ENCODE assay signal across 8 cellular contexts in genomic region chr5:163696270-163696887, GRCh38.
A peak's percentile ranks its signal among the peaks of the same experiment; 100 is the strongest.
DNase-seq lines count a peak whose midpoint lies in the region; ATAC-seq and TF ChIP-seq lines count a peak whose summit lies in the region.

No MANE protein-coding gene starts in this region.

- peak; percentile 98 for ATAC-seq in RWPE2 (ENCODE audit: low read depth)

- no peaks in the 10 kb centered on the region for H3K36me3 ChIP-seq in HAP-1 (replicated peaks)
- no peaks in the 10 kb centered on the region for H3K36me3 ChIP-seq in RWPE2 (ENCODE audit: low read depth)

- in situ Hi-C loops in HAP-1 (cut with MboI; ENCODE audit: low sequenced_read_pairs), result no loop called here

- intact Hi-C loops in activated naive CD4-positive, alpha-beta T cell treated with anti-CD3 and anti-CD28 coated beads for 36 hours (cut with micrococcal nuclease), result loop anchor here (1.0 kb wide), 1 partner anchor 808 kb away; no protein-coding TSS in a partner anchor

- H3K4me3 ChIP-seq in HAP-1 (no peak overlapping the region), RWPE2 (ENCODE audit: severe bottlenecking) (no peak overlapping the region)

- no peaks in the 10 kb centered on the region for H3K4me1 Mint-ChIP-seq in activated naive CD4-positive, alpha-beta T cell treated with anti-CD3 and anti-CD28 coated beads for 36 hours (ENCODE audit: low read depth)
- no peaks in the 10 kb centered on the region for H3K4me1 Mint-ChIP-seq in activated naive CD4-positive, alpha-beta T cell treated with anti-CD3 and anti-CD28 coated beads, Interleukin-2, amount 10 ng/mL, durations not matched to agents 7 days and 5 days
- H3K4me1 Mint-ChIP-seq in endothelial cell (ENCODE audit: unreplicated experiment), result no peaks in the 10 kb centered on the region

- H3K27me3 ChIP-seq in HAP-1 (ENCODE audit: low read depth), result no peaks in the 10 kb centered on the region
- H3K27me3 ChIP-seq in RWPE2 (ENCODE audit: insufficient read depth, poor library complexity, severe bottlenecking), result peaks cover 7% of the 10 kb centered on the region

- H3K4me3 Mint-ChIP-seq in activated naive CD4-positive, alpha-beta T cell treated with anti-CD3 and anti-CD28 coated beads for 36 hours, result no peak overlapping the region
- no peak overlapping the region for H3K4me3 Mint-ChIP-seq in activated naive CD4-positive, alpha-beta T cell treated with anti-CD3 and anti-CD28 coated beads, Interleukin-2, amount 10 ng/mL, durations not matched to agents 7 days and 5 days
- no peak overlapping the region for H3K4me3 Mint-ChIP-seq in endothelial cell (ENCODE audit: unreplicated experiment)

- H3K27me3 Mint-ChIP-seq in activated naive CD4-positive, alpha-beta T cell treated with anti-CD3 and anti-CD28 coated beads for 36 hours (ENCODE audit: low read depth), result peaks cover 2% of the 10 kb centered on the region
- H3K27me3 Mint-ChIP-seq in activated naive CD4-positive, alpha-beta T cell treated with anti-CD3 and anti-CD28 coated beads, Interleukin-2, amount 10 ng/mL, durations not matched to agents 7 days and 5 days, result no peaks in the 10 kb centered on the region
- peaks cover 1% of the 10 kb centered on the region for H3K27me3 Mint-ChIP-seq in endothelial cell (ENCODE audit: unreplicated experiment)

- no peaks in the 10 kb centered on the region for H3K36me3 Mint-ChIP-seq in activated naive CD4-positive, alpha-beta T cell treated with anti-CD3 and anti-CD28 coated beads for 36 hours (ENCODE audit: low read depth)
- H3K36me3 Mint-ChIP-seq in activated naive CD4-positive, alpha-beta T cell treated with anti-CD3 and anti-CD28 coated beads, Interleukin-2, amount 10 ng/mL, durations not matched to agents 7 days and 5 days, result no peaks in the 10 kb centered on the region
- no peaks in the 10 kb centered on the region for H3K36me3 Mint-ChIP-seq in endothelial cell (ENCODE audit: low read depth, unreplicated experiment)

- no peak overlapping the region for H3K27ac ChIP-seq in RWPE2 (ENCODE audit: poor library complexity, severe bottlenecking)

- H3K9me3 Mint-ChIP-seq in activated naive CD4-positive, alpha-beta T cell treated with anti-CD3 and anti-CD28 coated beads for 36 hours, result no peaks in the 10 kb centered on the region
- no peaks in the 10 kb centered on the region for H3K9me3 Mint-ChIP-seq in activated naive CD4-positive, alpha-beta T cell treated with anti-CD3 and anti-CD28 coated beads, Interleukin-2, amount 10 ng/mL, durations not matched to agents 7 days and 5 days
- H3K9me3 Mint-ChIP-seq in endothelial cell (ENCODE audit: unreplicated experiment), result no peaks in the 10 kb centered on the region

- H3K27ac Mint-ChIP-seq in activated naive CD4-positive, alpha-beta T cell treated with anti-CD3 and anti-CD28 coated beads for 36 hours, result no peak overlapping the region
- no peak overlapping the region for H3K27ac Mint-ChIP-seq in activated naive CD4-positive, alpha-beta T cell treated with anti-CD3 and anti-CD28 coated beads, Interleukin-2, amount 10 ng/mL, durations not matched to agents 7 days and 5 days
- no peak overlapping the region for H3K27ac Mint-ChIP-seq in endothelial cell (ENCODE audit: unreplicated experiment)

- peak; percentile 4 for DNase-seq in activated naive CD4-positive, alpha-beta T cell treated with anti-CD3 and anti-CD28 coated beads for 36 hours
- no peak for DNase-seq in activated naive CD4-positive, alpha-beta T cell treated with anti-CD3 and anti-CD28 coated beads, Interleukin-2, amount 10 ng/mL, durations not matched to agents 7 days and 5 days
- DNase-seq in HAP-1 (ENCODE audit: low spot score in 2 of 2) (peak; percentile 50 to 71), LHCN-M2 (ENCODE audit: low read depth) (peak; percentile 46), RWPE2 (ENCODE audit: low spot score) (no peak), endothelial cell (ENCODE audit: low spot score) (peak; percentile 56), midbrain (lab: John Stamatoyannopoulos, UW) (peak; percentile 82), activated T-cell treated with anti-CD3 and anti-CD28 coated beads for 4 hours (no peak)

- TF ChIP-seq CTCF in RWPE2 (IDR thresholded peaks at IDR 0.05; ENCODE audit: poor library complexity, severe bottlenecking), result peak; percentile 97
- TF ChIP-seq CTCF in endothelial cell (IDR thresholded peaks at IDR 0.05; ENCODE audit: unreplicated experiment), result no peak

- H3K4me1 ChIP-seq in HAP-1, result no peaks in the 10 kb centered on the region
- H3K4me1 ChIP-seq in RWPE2 (ENCODE audit: insufficient read depth, poor library complexity, severe bottlenecking), result no peaks in the 10 kb centered on the region

- no peaks in the 10 kb centered on the region for H3K9me3 ChIP-seq in HAP-1
- H3K9me3 ChIP-seq in RWPE2 (ENCODE audit: severe bottlenecking), result no peaks in the 10 kb centered on the region

- CTCF ChIA-PET in activated naive CD4-positive, alpha-beta T cell treated with anti-CD3 and anti-CD28 coated beads for 36 hours (lab: Charles Lee), result interaction anchor here (0.5 kb wide), 1 partner anchor 43 kb away, joined by 5 read pairs; no protein-coding TSS in a partner anchor
- CTCF ChIA-PET in activated naive CD4-positive, alpha-beta T cell treated with anti-CD3 and anti-CD28 coated beads, Interleukin-2, amount 10 ng/mL, durations not matched to agents 7 days and 5 days (lab: Charles Lee), result no interaction called here

Comparison
In these comparisons a context has a peak if more than half of its experiments do, and no peak if none do; other contexts are left out.
1. DNase-seq: peak in activated naive CD4-positive, alpha-beta T cell treated with anti-CD3 and anti-CD28 coated beads for 36 hours (single experiment), HAP-1 (2 of 2), LHCN-M2 (single experiment), endothelial cell (single experiment) and midbrain (single experiment); none in activated naive CD4-positive, alpha-beta T cell treated with anti-CD3 and anti-CD28 coated beads, Interleukin-2, amount 10 ng/mL, durations not matched to agents 7 days and 5 days (single experiment), RWPE2 (single experiment) and activated T-cell treated with anti-CD3 and anti-CD28 coated beads for 4 hours (single experiment).